ENCODE assay signal across 14 cellular contexts in genomic region chr6:41535766-41536165, GRCh38.
"Had no signal": no experiment of that assay in that cellular context is flagged by ENCODE, and none has a peak within 500 bp of the region (broad histone marks: within the 10 kb centered on the region; RNA-seq: fewer than 3 reads in every experiment).

No MANE protein-coding gene starts in this region.

- DNase-seq: activated T-cell treated with anti-CD3 and anti-CD28 coated beads, Interleukin-2, amount 50 U/mL, for 1 hour; aorta; effector CD4-positive, alpha-beta T cell; hippocampal formation; left ventricle myocardium inferior; naive thymus-derived CD8-positive, alpha-beta T cell; stimulated activated CD4-positive, alpha-beta T cell treated with anti-CD3 and anti-CD28 coated beads, Interleukin-4, amount 100 ng/mL, for 4 hours; substantia nigra; T-helper 9 cell; thyroid gland; upper lobe of right lung had no signal

- ATAC-seq: activated naive CD4-positive, alpha-beta T cell treated with anti-CD3 and anti-CD28 coated beads, Interleukin-2, amount 50 U/mL, for 72 hours; activated T-helper 17 cell treated with anti-CD3 and anti-CD28 coated beads, Interleukin-2, amount 50 U/mL, for 72 hours; naive thymus-derived CD8-positive, alpha-beta T cell; upper lobe of right lung; WTC11 had no signal

- H3K27ac ChIP-seq: left ventricle myocardium inferior, upper lobe of right lung had no signal
